ENCODE assay signal across 13 cellular contexts in genomic region chr11:64643258-64643881, GRCh38. TPM values are rescaled to one million over a fixed set of nuclear protein-coding genes. Genes with fewer than 3 reads are reported as not detected.
DNase-seq lines count a peak whose midpoint lies in the region; ATAC-seq, FAIRE-seq and TF ChIP-seq lines count a peak whose summit lies in the region.
"Had no signal": no experiment of that assay in that cellular context is flagged by ENCODE, and none has a peak within 500 bp of the region (broad histone marks: within the 10 kb centered on the region; RNA-seq: fewer than 3 reads in every experiment).

No MANE protein-coding gene starts in this region.

- TF ChIP-seq CTCF in WTC11 (IDR thresholded peaks at IDR 0.05) (no peak), upper lobe of right lung (IDR thresholded peaks at IDR 0.05) (no peak)

- no peak overlapping the region for H3K27ac ChIP-seq in upper lobe of right lung
- H3K27ac ChIP-seq: parathyroid adenoma had no signal

- H3K4me3 Mint-ChIP-seq in activated T-cell treated with anti-CD3 and anti-CD28 coated beads, Interleukin-2, amount 50 U/mL, for 4 hours, result no peak overlapping the region
- H3K4me3 Mint-ChIP-seq in activated T-cell treated with anti-CD3 and anti-CD28 coated beads, Interleukin-2, amount 50 U/mL, for 24 hours, result no peak overlapping the region
- peak overlapping the region; percentile 80 for H3K4me3 Mint-ChIP-seq in WTC11

- no peaks in the 10 kb centered on the region for H3K4me1 ChIP-seq in upper lobe of right lung
- H3K4me1 ChIP-seq: parathyroid adenoma had no signal

- DNase-seq in activated T-cell treated with anti-CD3 and anti-CD28 coated beads, Interleukin-2, amount 50 U/mL, for 4 hours, result no peak
- no peak for DNase-seq in activated T-cell treated with anti-CD3 and anti-CD28 coated beads, Interleukin-2, amount 50 U/mL, for 24 hours
- DNase-seq in WTC11 (ENCODE audit: low spot score), result peak; percentile 65
- DNase-seq in left lobe of liver (ENCODE audit: low spot score), result no peak
- DNase-seq in urothelium cell line (ENCODE audit: low spot score), result peak; percentile 89
- no peak for DNase-seq in inferior parietal cortex (ENCODE audit: extremely low spot score)
- DNase-seq in upper lobe of right lung, result no peak
- DNase-seq: activated CD4-positive, alpha-beta T cell treated with anti-CD3 and anti-CD28 coated beads, Interleukin-2, amount 50 U/mL, for 4 hours; effector CD8-positive, alpha-beta T cell had no signal

- intact Hi-C loops in upper lobe of right lung (cut with DNase I), result no loop called here

- H3K4me3 ChIP-seq in upper lobe of right lung, result no peak overlapping the region

- peak; percentile 36 to 39 for ATAC-seq in activated T-cell treated with anti-CD3 and anti-CD28 coated beads, Interleukin-2, amount 50 U/mL, for 4 hours
- ATAC-seq in WTC11 (peak; percentile 53), left lobe of liver (peak; percentile 31), GM21619 (IDR thresholded peaks at IDR 0.05; ENCODE audit: unreplicated experiment) (no peak), upper lobe of right lung (no peak)

- peaks cover 50% of the 10 kb centered on the region for H3K27me3 ChIP-seq in upper lobe of right lung

- no peaks in the 10 kb centered on the region for H3K9me3 ChIP-seq in upper lobe of right lung

- no peak overlapping the region for H3K27ac Mint-ChIP-seq in activated T-cell treated with anti-CD3 and anti-CD28 coated beads, Interleukin-2, amount 50 U/mL, for 24 hours
- no peak overlapping the region for H3K27ac Mint-ChIP-seq in WTC11

- peaks cover 34% of the 10 kb centered on the region for H3K27me3 Mint-ChIP-seq in activated T-cell treated with anti-CD3 and anti-CD28 coated beads, Interleukin-2, amount 50 U/mL, for 4 hours (ENCODE audit: low read depth)
- H3K27me3 Mint-ChIP-seq in activated T-cell treated with anti-CD3 and anti-CD28 coated beads, Interleukin-2, amount 50 U/mL, for 24 hours, result peaks cover 43% of the 10 kb centered on the region
- H3K27me3 Mint-ChIP-seq in WTC11 (ENCODE audit: low read depth), result peaks cover 44% of the 10 kb centered on the region

- peaks cover 2% of the 10 kb centered on the region for H3K4me1 Mint-ChIP-seq in activated T-cell treated with anti-CD3 and anti-CD28 coated beads, Interleukin-2, amount 50 U/mL, for 4 hours (ENCODE audit: low read depth)
- H3K4me1 Mint-ChIP-seq in activated T-cell treated with anti-CD3 and anti-CD28 coated beads, Interleukin-2, amount 50 U/mL, for 24 hours (ENCODE audit: low read depth), result peaks cover 4% of the 10 kb centered on the region
- peaks cover 22% of the 10 kb centered on the region for H3K4me1 Mint-ChIP-seq in WTC11

- CTCF ChIA-PET in WTC11 (lab: Charles Lee), result interaction anchor here (0.8 to 5.5 kb wide), 12 partner anchors 10 to 288 kb away, joined by 4 to 72 read pairs (median 8); no protein-coding TSS in a partner anchor

- POLR2A ChIA-PET in WTC11 (lab: Charles Lee), result interaction anchor here (0.9 to 1.0 kb wide), 2 partner anchors 24 to 77 kb away, joined by 3 to 4 read pairs; no protein-coding TSS in a partner anchor

- H3K36me3 Mint-ChIP-seq in activated T-cell treated with anti-CD3 and anti-CD28 coated beads, Interleukin-2, amount 50 U/mL, for 4 hours (ENCODE audit: insufficient read depth), result no peaks in the 10 kb centered on the region
- no peaks in the 10 kb centered on the region for H3K36me3 Mint-ChIP-seq in activated T-cell treated with anti-CD3 and anti-CD28 coated beads, Interleukin-2, amount 50 U/mL, for 24 hours (ENCODE audit: low read depth)
- H3K36me3 Mint-ChIP-seq in WTC11, result no peaks in the 10 kb centered on the region

- H3K36me3 ChIP-seq in upper lobe of right lung, result no peaks in the 10 kb centered on the region

- FAIRE-seq in urothelium cell line (lab: Jason Lieb, UNC), result no peak

- H3K9me3 Mint-ChIP-seq in activated T-cell treated with anti-CD3 and anti-CD28 coated beads, Interleukin-2, amount 50 U/mL, for 4 hours, result no peaks in the 10 kb centered on the region
- H3K9me3 Mint-ChIP-seq in activated T-cell treated with anti-CD3 and anti-CD28 coated beads, Interleukin-2, amount 50 U/mL, for 24 hours, result no peaks in the 10 kb centered on the region
- no peaks in the 10 kb centered on the region for H3K9me3 Mint-ChIP-seq in WTC11

TF ChIP-seq in WTC11, 78 proteins besides CTCF, POLR2A, EP300 and RAD21:
- TF ChIP-seq SOX15 (CRISPR knock-in tag; IDR thresholded peaks at IDR 0.05), result no peak
- TF ChIP-seq, protein P1, sequence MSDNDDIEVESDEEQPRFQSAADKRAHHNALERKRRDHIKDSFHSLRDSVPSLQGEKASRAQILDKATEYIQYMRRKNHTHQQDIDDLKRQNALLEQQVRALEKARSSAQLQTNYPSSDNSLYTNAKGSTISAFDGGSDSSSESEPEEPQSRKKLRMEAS (CRISPR knock-in tag; IDR thresholded peaks at IDR 0.05), result 0 out of 2 replicates have a peak, but pooled peaks have one; percentile 16

RNA-seq across cellular contexts. Expression of gene SLC22A12, which starts 52.4 kb away (rescaled TPM):
- total RNA-seq in activated T-cell treated with anti-CD3 and anti-CD28 coated beads, Interleukin-2, amount 50 U/mL, for 4 hours, result not detected
- total RNA-seq in WTC11 (2021) (not detected in 3 replicates), left lobe of liver (not detected), upper lobe of right lung (not detected)
- total RNA-seq: LHCN-M2, temporal lobe had no signal

Comparison
In these comparisons a context has a peak if more than half of its experiments do, and no peak if none do; other contexts are left out.
1. ATAC-seq: peak in activated T-cell treated with anti-CD3 and anti-CD28 coated beads, Interleukin-2, amount 50 U/mL, for 4 hours (2 of 2), WTC11 (single experiment) and left lobe of liver (single experiment); none in GM21619 (single experiment) and upper lobe of right lung (single experiment).
2. DNase-seq: peak in WTC11 (single experiment) and urothelium cell line (single experiment); none in activated T-cell treated with anti-CD3 and anti-CD28 coated beads, Interleukin-2, amount 50 U/mL, for 4 hours (single experiment), activated T-cell treated with anti-CD3 and anti-CD28 coated beads, Interleukin-2, amount 50 U/mL, for 24 hours (single experiment), left lobe of liver (single experiment), inferior parietal cortex (single experiment) and upper lobe of right lung (single experiment).